In the genomic region with DNA sequence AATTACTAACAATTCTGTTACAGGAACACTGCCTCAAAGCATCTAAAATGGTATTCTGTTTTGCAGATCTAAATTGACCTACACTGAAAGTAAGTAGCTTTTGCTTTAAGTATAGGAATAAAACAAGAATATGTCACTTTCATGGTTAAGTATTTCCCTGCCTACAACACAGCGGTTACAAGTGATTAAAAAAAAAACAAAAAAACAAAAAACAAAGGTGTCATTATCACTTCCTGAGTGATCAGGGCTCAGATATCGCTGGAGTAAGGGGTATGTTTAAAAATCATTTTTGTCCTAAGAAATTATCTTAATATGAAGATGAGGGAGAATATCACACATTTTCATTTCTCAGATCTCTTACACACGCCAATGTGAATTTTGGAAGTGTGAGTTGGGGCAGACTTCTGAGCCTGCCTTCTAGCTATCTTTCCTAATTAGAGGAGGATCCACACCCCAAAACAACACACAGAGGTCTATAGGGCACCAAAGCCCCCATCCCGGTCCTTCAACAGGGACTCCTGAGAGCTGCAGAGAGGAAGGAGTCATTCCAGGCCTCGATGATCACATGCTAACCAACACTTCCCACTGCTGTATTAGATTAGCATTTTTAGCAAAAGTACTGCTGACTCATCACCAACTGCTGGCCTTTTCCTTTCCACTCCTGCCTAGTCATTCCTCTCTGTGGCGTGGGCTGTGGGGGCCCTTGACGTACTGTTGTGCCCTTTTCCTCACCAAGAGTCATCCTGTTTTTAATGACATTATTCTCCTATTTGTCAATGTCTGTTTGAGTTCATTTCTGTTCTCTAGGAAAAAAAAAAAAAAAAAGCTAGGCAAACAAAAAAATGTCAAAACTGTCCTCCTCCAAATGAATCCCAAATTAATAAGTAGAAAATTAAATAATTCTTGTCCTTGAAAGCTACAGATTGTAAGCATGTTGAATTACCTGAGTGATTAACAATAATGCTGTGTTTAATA, we compare ENCODE assay signal across 8 cellular contexts. TPM values are rescaled to one million over a fixed set of nuclear protein-coding genes. Genes with fewer than 3 reads are reported as not detected.
DNase-seq lines count a peak whose midpoint lies in the region; ATAC-seq and TF ChIP-seq lines count a peak whose summit lies in the region.

No MANE protein-coding gene starts in this region.

- no peak overlapping the region for H3K4me3 ChIP-seq in body of pancreas

- TF ChIP-seq POLR2A in body of pancreas (IDR thresholded peaks at IDR 0.05), result no peak

- TF ChIP-seq CTCF in body of pancreas (IDR thresholded peaks at IDR 0.05), result no peak

- H3K27ac ChIP-seq in body of pancreas (peak overlapping the region in 1 of 4 donors; percentile 1), layer of hippocampus (ENCODE audit: low read depth, low read length) (peak overlapping the region; percentile 69)

- peak; percentile 70 for ATAC-seq in GM18499 (IDR thresholded peaks at IDR 0.05; ENCODE audit: insufficient read depth, unreplicated experiment)
- peak; percentile 95 for ATAC-seq in HG02678 (IDR thresholded peaks at IDR 0.05; ENCODE audit: unreplicated experiment)
- peak; percentile 71 for ATAC-seq in body of pancreas

- no peaks in the 10 kb centered on the region for H3K36me3 ChIP-seq in body of pancreas (replicated peaks in 1 of 2; ENCODE audit: insufficient read depth in 1 of 2, low read depth in 2 of 2)

- WGBS in body of pancreas, 2 donors, result 52 to 58% methylated on average over 7 of the region's 7 CpGs

- no peaks in the 10 kb centered on the region for H3K9me3 ChIP-seq in body of pancreas

- intact Hi-C loops in body of pancreas (cut with DNase I), result no loop called here

- DNase-seq in RPMI7951 (ENCODE audit: low read depth), result peak; percentile 94
- DNase-seq in body of pancreas, result peak; percentile 16 to 70 (median 30)
- DNase-seq in stimulated activated CD4-positive, alpha-beta T cell treated with anti-CD3 and anti-CD28 coated beads, Interleukin-4, amount 100 ng/mL, for 48 hours (ENCODE audit: low read depth in 2 of 2), result peak; percentile 49 to 75
- no peak for DNase-seq in NCI-H2196 (lab: John Stamatoyannopoulos, UW; ENCODE audit: unreplicated experiment)
- DNase-seq in GM19240 (ENCODE audit: insufficient read length, low spot score), result no peak

- H3K27me3 ChIP-seq in body of pancreas (no peaks in the 10 kb centered on the region), layer of hippocampus (ENCODE audit: control insufficient read depth, insufficient read depth, low read length) (no peaks in the 10 kb centered on the region)

- H3K4me1 ChIP-seq in body of pancreas, result no peaks in the 10 kb centered on the region

RNA-seq across cellular contexts. Expression of a gene that starts 31.2 kb away (rescaled TPM):
- not detected in 2 replicates for total RNA-seq in RPMI7951 (2014; rRNA removed; shearing (Covaris generic))
- total RNA-seq in body of pancreas, result 10 to 100 TPM in 1 of 2 donors, 1 to 10 TPM in 1; 6.5 to 14.2 TPM

Comparison
In these comparisons a context has a peak if more than half of its experiments do, and no peak if none do; other contexts are left out.
1. DNase-seq: peak in RPMI7951 (single experiment), body of pancreas (4 of 4) and stimulated activated CD4-positive, alpha-beta T cell treated with anti-CD3 and anti-CD28 coated beads, Interleukin-4, amount 100 ng/mL, for 48 hours (2 of 2); none in NCI-H2196 (single experiment) and GM19240 (single experiment).
2. Peak in every context shown above with its lines, with median percentiles within 50 percentile points of each other: ATAC-seq.